Comparison of ENCODE assay signal across 17 cellular contexts in the genomic region with DNA sequence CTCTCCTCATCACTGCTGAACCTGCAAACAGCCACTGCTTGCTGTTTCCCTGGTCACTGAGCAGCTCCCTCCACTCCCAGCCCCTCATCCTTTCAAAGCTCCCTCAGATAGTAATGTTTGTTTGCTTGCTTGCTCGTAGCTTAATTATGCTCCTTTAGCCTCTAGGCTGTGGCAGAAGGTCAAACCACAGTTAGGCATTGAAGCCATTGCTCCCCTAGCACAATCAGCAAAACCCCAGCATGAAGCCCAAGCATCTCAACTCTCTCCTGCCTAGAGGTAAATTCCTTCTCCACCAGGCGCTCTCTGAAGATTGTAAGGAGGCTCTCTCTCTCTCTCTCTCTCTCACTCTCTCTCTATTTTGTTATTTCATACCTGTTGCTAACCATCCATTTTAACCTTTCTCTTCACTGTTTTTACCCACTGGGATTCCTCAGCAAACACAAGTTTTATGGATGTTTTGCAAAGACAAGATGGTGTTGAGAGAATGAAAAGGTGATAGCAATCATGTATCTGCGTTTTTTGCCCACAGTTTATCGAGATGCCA.
DNase-seq lines count a peak whose midpoint lies in the region; ATAC-seq, FAIRE-seq and TF ChIP-seq lines count a peak whose summit lies in the region.
"Had no signal": no experiment of that assay in that cellular context is flagged by ENCODE, and none has a peak within 500 bp of the region (broad histone marks: within the 10 kb centered on the region; RNA-seq: fewer than 3 reads in every experiment).

No MANE protein-coding gene starts in this region.

- H3K27ac ChIP-seq in uterus, result no peak overlapping the region
- H3K27ac ChIP-seq: 22Rv1 had no signal

- DNase-seq in DMS153 (lab: John Stamatoyannopoulos, UW), result peak; percentile 17
- DNase-seq in DMS153 treated with DMSO at 0.1 percent for 48 hours (lab: John Stamatoyannopoulos, UW; ENCODE audit: unreplicated experiment), result no peak
- peak; percentile 58 for DNase-seq in NCI-H748 (lab: John Stamatoyannopoulos, UW; ENCODE audit: unreplicated experiment)
- peak; percentile 85 for DNase-seq in islet precursor cell
- no peak for DNase-seq in uterus
- no peak for DNase-seq in urothelium cell line (ENCODE audit: low spot score)
- no peak for DNase-seq in SIG-M5 treated with dmso at 0.1 percent for 504 hours (lab: John Stamatoyannopoulos, UW; ENCODE audit: unreplicated experiment)
- DNase-seq: CD8-positive, alpha-beta memory T cell; H7; IMR-90; MV-4-11; NCI-H1694; NCI-H510A treated with DMSO at 0.1 percent for 48 hours; NK-92 treated with Interleukin-12 subunit alpha and Interleukin-12 subunit beta, amount 100 ng/mL, for 24 hours; PC-3 had no signal

- H3K27me3 ChIP-seq in uterus, result no peaks in the 10 kb centered on the region

- TF ChIP-seq CTCF in uterus (IDR thresholded peaks at IDR 0.05), result no peak

- H3K4me3 ChIP-seq in uterus, result no peak overlapping the region

- intact Hi-C loops in uterus (cut with DNase I; ENCODE audit: low total_unique reads), result no loop called here

- no peaks in the 10 kb centered on the region for H3K36me3 ChIP-seq in uterus

- TF ChIP-seq POLR2A in uterus (IDR thresholded peaks at IDR 0.05), result no peak

- no peak for FAIRE-seq in urothelium cell line (lab: Jason Lieb, UNC)

- H3K9me3 ChIP-seq in uterus, result no peaks in the 10 kb centered on the region

- no peaks in the 10 kb centered on the region for H3K4me1 ChIP-seq in uterus

- ATAC-seq in HG03108 (IDR thresholded peaks at IDR 0.05; ENCODE audit: unreplicated experiment), result no peak
- ATAC-seq: PC-3 had no signal

Comparison
In these comparisons a context has a peak if more than half of its experiments do, and no peak if none do; other contexts are left out.
1. DNase-seq: peak in DMS153 (single experiment), NCI-H748 (single experiment) and islet precursor cell (single experiment); none in DMS153 treated with DMSO at 0.1 percent for 48 hours (single experiment), uterus (0 of 2), urothelium cell line (single experiment) and SIG-M5 treated with dmso at 0.1 percent for 504 hours (single experiment).